In genomic region chr2:25453199-25453903, GRCh38 we compare ENCODE assay signal across 11 cellular contexts.
DNase-seq lines count a peak whose midpoint lies in the region; ATAC-seq and TF ChIP-seq lines count a peak whose summit lies in the region.
"Had no signal": no experiment of that assay in that cellular context is flagged by ENCODE, and none has a peak within 500 bp of the region (broad histone marks: within the 10 kb centered on the region; RNA-seq: fewer than 3 reads in every experiment).

No MANE protein-coding gene starts in this region.

- peaks cover 7% of the 10 kb centered on the region for H3K4me1 ChIP-seq in foreskin keratinocyte
- H3K4me1 ChIP-seq in neural progenitor cell = no peaks in the 10 kb centered on the region

- H3F3A ChIP-seq in neural progenitor cell (ENCODE audit: low read depth) = no peaks in the 10 kb centered on the region

- no peak overlapping the region for H2AFZ ChIP-seq in neural progenitor cell (replicated peaks)

- H3K27me3 Mint-ChIP-seq in neural progenitor cell (ENCODE audit: insufficient read depth, low read depth) = no peaks in the 10 kb centered on the region

- H3K27ac ChIP-seq in foreskin keratinocyte (no peak overlapping the region), neural progenitor cell (no peak overlapping the region)

- H3K36me3 ChIP-seq in neural progenitor cell = no peaks in the 10 kb centered on the region
- H3K36me3 ChIP-seq: adrenal gland had no signal

- H3K4me1 Mint-ChIP-seq in neural progenitor cell = no peaks in the 10 kb centered on the region

- H3K27me3 ChIP-seq in foreskin keratinocyte = no peaks in the 10 kb centered on the region
- no peaks in the 10 kb centered on the region for H3K27me3 ChIP-seq in neural progenitor cell
- H3K27me3 ChIP-seq: adrenal gland had no signal

- no peak for TF ChIP-seq CTCF in GM12865 (IDR thresholded peaks at IDR 0.05; ENCODE audit: insufficient read depth, low read depth, low read length, missing control alignments)
- no peak for TF ChIP-seq CTCF in foreskin keratinocyte (conservative IDR thresholded peaks at IDR 0.05)
- no peak for TF ChIP-seq CTCF in neural progenitor cell (IDR thresholded peaks at IDR 0.05)

- no peaks in the 10 kb centered on the region for H3K9me3 ChIP-seq in neural progenitor cell (ENCODE audit: low read depth)
- H3K9me3 ChIP-seq: adrenal gland had no signal

- no peaks in the 10 kb centered on the region for H4K20me1 ChIP-seq in neural progenitor cell (ENCODE audit: low read depth)

- no peak overlapping the region for H3K4me2 ChIP-seq in neural progenitor cell

- no peak overlapping the region for H3K9ac ChIP-seq in neural progenitor cell

- peaks cover 4% of the 10 kb centered on the region for H3K36me3 Mint-ChIP-seq in neural progenitor cell

- no peak overlapping the region for H3K4me3 Mint-ChIP-seq in neural progenitor cell

- peak; percentile 75 for DNase-seq in GM12865 (ENCODE audit: low read depth)
- DNase-seq in foreskin keratinocyte = peak; percentile 14 to 58
- no peak for DNase-seq in NCI-H128 (lab: John Stamatoyannopoulos, UW; ENCODE audit: unreplicated experiment)
- DNase-seq in neural progenitor cell (ENCODE audit: low spot score) = no peak
- DNase-seq in NCI-H1694 treated with DMSO at 0.1 percent for 48 hours (lab: John Stamatoyannopoulos, UW) = no peak
- DNase-seq: GF-D8, NCI-H1930 had no signal

- H3K27ac Mint-ChIP-seq in neural progenitor cell = no peak overlapping the region

- H3K9me3 Mint-ChIP-seq in neural progenitor cell = no peaks in the 10 kb centered on the region

- H3K4me3 ChIP-seq in GM12865 (ENCODE audit: low read depth, low read length) (no peak overlapping the region), neural progenitor cell (no peak overlapping the region)
- H3K4me3 ChIP-seq: adrenal gland had no signal

- ATAC-seq in GM21381 (IDR thresholded peaks at IDR 0.05; ENCODE audit: unreplicated experiment) (peak; percentile 85), HG03565 (IDR thresholded peaks at IDR 0.05; ENCODE audit: unreplicated experiment) (peak; percentile 85), foreskin keratinocyte (peak; percentile 56), HG03097 (IDR thresholded peaks at IDR 0.05; ENCODE audit: low FRiP score, unreplicated experiment) (no peak)

- H3K79me2 ChIP-seq in neural progenitor cell (ENCODE audit: low read depth) = no peaks in the 10 kb centered on the region

Comparison
In these comparisons a context has a peak if more than half of its experiments do, and no peak if none do; other contexts are left out.
1. DNase-seq: peak in GM12865 (single experiment) and foreskin keratinocyte (2 of 2); none in NCI-H128 (single experiment), neural progenitor cell (single experiment) and NCI-H1694 treated with DMSO at 0.1 percent for 48 hours (single experiment).